ENCODE assay signal across 23 cellular contexts in genomic region chr1:64522740-64523139, GRCh38. TPM values are rescaled to one million over a fixed set of nuclear protein-coding genes. Genes with fewer than 3 reads are reported as not detected.
"Had no signal": no experiment of that assay in that cellular context is flagged by ENCODE, and none has a peak within 500 bp of the region (broad histone marks: within the 10 kb centered on the region; RNA-seq: fewer than 3 reads in every experiment).

No MANE protein-coding gene starts in this region.

- H3K4me1 ChIP-seq: SJSA1 had no signal

- H3K36me3 ChIP-seq: MG63, SJSA1 had no signal

- H3K27me3 ChIP-seq: MG63, SJSA1 had no signal

- DNase-seq: IMR-90, Karpas-422, KG1, MG63, NCI-H1092, NCI-H1105 treated with DMSO at 0.1 percent for 48 hours, NCI-H1417 treated with DMSO at 0.1 percent for 48 hours, NCI-H146, NCI-H187, NCI-H2029, NCI-H2081 treated with DMSO at 0.1 percent for 48 hours, NCI-H2171, NCI-H226, NCI-H446, NCI-H510A, NCI-H524 treated with DMSO at 0.1 percent for 48 hours, NCI-H69, NCI-H774, Right ventricle myocardium superior, RPMI8226, SIG-M5 had no signal

- ATAC-seq: HepG2 had no signal

- H3K4me3 ChIP-seq: MG63, SJSA1 had no signal

- H3K27ac ChIP-seq: SJSA1 had no signal

- H3K9me3 ChIP-seq: MG63, SJSA1 had no signal

RNA-seq across cellular contexts. Expression of gene CACHD1, which starts 52.8 kb away (rescaled TPM):
- polyA plus RNA-seq: HepG2 had no signal
